In the genomic region with DNA sequence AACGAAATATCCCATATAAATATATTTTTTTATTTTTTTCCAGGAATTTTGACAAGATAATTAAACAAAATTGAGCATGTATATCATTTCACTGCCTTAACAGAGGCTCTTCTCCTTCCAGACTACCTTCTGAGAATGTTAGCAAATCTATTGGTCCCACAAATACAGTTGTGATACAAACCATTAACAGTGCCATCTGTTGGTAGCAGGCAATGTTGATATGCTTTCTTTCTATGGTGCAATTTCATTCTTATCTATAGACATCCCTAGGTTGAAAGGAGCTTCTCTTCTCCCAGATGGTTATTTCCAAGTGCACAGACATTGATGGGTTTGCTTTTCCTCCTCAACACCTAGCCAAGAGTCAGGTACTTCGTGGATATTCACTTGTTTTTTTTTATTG, we compare ENCODE assay signal across 8 cellular contexts.
DNase-seq lines count a peak whose midpoint lies in the region; ATAC-seq and TF ChIP-seq lines count a peak whose summit lies in the region.

No MANE protein-coding gene starts in this region.

- ATAC-seq in GM19328 (IDR thresholded peaks at IDR 0.05; ENCODE audit: unreplicated experiment): peak; percentile 67

- TF ChIP-seq CTCF in retinal pigment epithelial cell (conservative IDR thresholded peaks at IDR 0.05; ENCODE audit: low read depth, low read length): peak; percentile 72

- H3K4me3 ChIP-seq in retinal pigment epithelial cell (ENCODE audit: low read length): no peak overlapping the region

- DNase-seq in AG20443 (ENCODE audit: low spot score): peak; percentile 24
- DNase-seq in Kasumi-1 (lab: John Stamatoyannopoulos, UW): peak; percentile 63 to 75
- peak; percentile 50 for DNase-seq in astrocyte of the hippocampus (ENCODE audit: low read depth, low spot score)
- DNase-seq in retinal pigment epithelial cell (ENCODE audit: low read depth): peak; percentile 12
- DNase-seq in stimulated activated naive CD4-positive, alpha-beta T cell treated with Interleukin-2 at 50 U/mL for 16 hours (lab: John Stamatoyannopoulos, UW): no peak
- no peak for DNase-seq in hippocampal formation (lab: John Stamatoyannopoulos, UW)
- DNase-seq in dermis blood vessel endothelial cell: no peak

Comparison
In these comparisons a context has a peak if more than half of its experiments do, and no peak if none do; other contexts are left out.
1. DNase-seq: peak in AG20443 (single experiment), Kasumi-1 (2 of 2), astrocyte of the hippocampus (single experiment) and retinal pigment epithelial cell (single experiment); none in stimulated activated naive CD4-positive, alpha-beta T cell treated with Interleukin-2 at 50 U/mL for 16 hours (single experiment), hippocampal formation (0 of 2) and dermis blood vessel endothelial cell (single experiment).